14 cellular contexts compared by ENCODE assay signal in genomic region chr2:238863749-238864206, GRCh38. TPM values are rescaled to one million over a fixed set of nuclear protein-coding genes. Genes with fewer than 3 reads are reported as not detected.
DNase-seq lines count a peak whose midpoint lies in the region; ATAC-seq and TF ChIP-seq lines count a peak whose summit lies in the region.
"Had no signal": no experiment of that assay in that cellular context is flagged by ENCODE, and none has a peak within 500 bp of the region (broad histone marks: within the 10 kb centered on the region; RNA-seq: fewer than 3 reads in every experiment).

No MANE protein-coding gene starts in this region.

- no peaks in the 10 kb centered on the region for H3K27me3 ChIP-seq in IMR-90 (ENCODE audit: control insufficient read depth, insufficient read depth, low read length)
- H3K27me3 ChIP-seq in muscle layer of colon (ENCODE audit: control insufficient read depth in 1 of 2, insufficient read depth in 2 of 2, low read length in 2 of 2), result no peaks in the 10 kb centered on the region
- H3K27me3 ChIP-seq in tibial nerve, result no peaks in the 10 kb centered on the region
- H3K27me3 ChIP-seq in CD4-positive, alpha-beta T cell (ENCODE audit: control insufficient read depth, insufficient read depth, low read length), result peaks cover 5% of the 10 kb centered on the region
- H3K27me3 ChIP-seq: testis had no signal

- H3K27me3 Mint-ChIP-seq in CD4-positive, alpha-beta T cell, result peaks cover 6% of the 10 kb centered on the region
- H3K27me3 Mint-ChIP-seq: activated CD4-positive, alpha-beta T cell treated with anti-CD3 and anti-CD28 coated beads, Interleukin-2, amount 10 ng/mL, durations not matched to agents 7 days and 5 days had no signal

- TF ChIP-seq POLR2A in IMR-90 (IDR thresholded peaks at IDR 0.05; ENCODE audit: low read depth, low read length) (no peak), tibial nerve (IDR thresholded peaks at IDR 0.05) (no peak)

- peak overlapping the region; percentile 88 for H3K14ac ChIP-seq in IMR-90 (replicated peaks; ENCODE audit: low read depth, low read length)

- H3K4me2 ChIP-seq in IMR-90 (ENCODE audit: low read depth, low read length), result peak overlapping the region; percentile 63

- CTCF ChIA-PET in IMR-90 (lab: Yijun Ruan, JAX), result no interaction called here
- CTCF ChIA-PET in CD4-positive, alpha-beta T cell (lab: Charles Lee), result no interaction called here

- 100% methylated on average over 1 of the region's 9 CpGs; no CpG with 5 or more reads in 1 of the 2 experiments for WGBS in IMR-90 (ENCODE audit: extremely low coverage in 2 of 2, insufficient read length in 1 of 2), 2 experiments
- 70 to 79% methylated on average over 9 of the region's 9 CpGs for WGBS in tibial nerve, 2 donors

- peak overlapping the region; percentile 96 for H3K4ac ChIP-seq in IMR-90 (ENCODE audit: low read depth, low read length)

- POLR2A ChIA-PET in IMR-90 (lab: Charles Lee; ENCODE audit: unreplicated experiment), result no interaction called here
- POLR2A ChIA-PET in CD4-positive, alpha-beta T cell (lab: Charles Lee), result no interaction called here

- peak overlapping the region; percentile 91 for H4K5ac ChIP-seq in IMR-90 (ENCODE audit: low read depth, low read length)

- peak overlapping the region; percentile 95 for H2BK120ac ChIP-seq in IMR-90 (ENCODE audit: low read depth, low read length)

- in situ Hi-C loops in IMR-90 (cut with MboI; ENCODE audit: low sequenced_read_pairs), result no loop called here

- H3K9me3 ChIP-seq in IMR-90 (ENCODE audit: control insufficient read depth, insufficient read depth, low read length) (no peaks in the 10 kb centered on the region), muscle layer of colon (ENCODE audit: low read length) (no peaks in the 10 kb centered on the region), tibial nerve (no peaks in the 10 kb centered on the region)
- H3K9me3 ChIP-seq in CD4-positive, alpha-beta T cell (ENCODE audit: control insufficient read depth, low read length), result no peaks in the 10 kb centered on the region
- H3K9me3 ChIP-seq: testis had no signal

- no TSS peak for BruUV-seq in IMR-90 (replicated peaks; lab: Mats Ljungman, UMichigan)

- H2AK9ac ChIP-seq in IMR-90 (replicated peaks; ENCODE audit: low read depth, low read length, poor library complexity), result peak overlapping the region; percentile 98

- peaks cover 38 to 89% of the 10 kb centered on the region in 2 experiments for H3K79me1 ChIP-seq in IMR-90 (ENCODE audit: low read depth in 1 of 2, low read length in 2 of 2)

- H2BK15ac ChIP-seq in IMR-90 (ENCODE audit: low read depth, low read length), result peak overlapping the region; percentile 98

- peak overlapping the region; percentile 94 for H3K27ac ChIP-seq in IMR-90 (ENCODE audit: insufficient read depth, low read length)
- peak overlapping the region; percentile 82 to 98 for H3K27ac ChIP-seq in coronary artery
- H3K27ac ChIP-seq in muscle layer of colon (ENCODE audit: low read depth, low read length), result peak overlapping the region; percentile 31
- peak overlapping the region; percentile 59 to 89 (median 77) for H3K27ac ChIP-seq in tibial nerve
- H3K27ac ChIP-seq in CD4-positive, alpha-beta T cell (ENCODE audit: low read depth, low read length), result no peak overlapping the region
- H3K27ac ChIP-seq: SK-N-MC had no signal

- ATAC-seq in IMR-90 (ENCODE audit: low read depth) (no peak), GM19328 (IDR thresholded peaks at IDR 0.05; ENCODE audit: unreplicated experiment) (no peak), HG03108 (IDR thresholded peaks at IDR 0.05; ENCODE audit: unreplicated experiment) (no peak)
- no peak for ATAC-seq in CD4-positive, alpha-beta T cell (ENCODE audit: poor library complexity)

- peak overlapping the region; percentile 93 to 97 for H4K8ac ChIP-seq in IMR-90 (ENCODE audit: low read depth in 2 of 2, low read length in 2 of 2)

- H3K9me3 Mint-ChIP-seq in CD4-positive, alpha-beta T cell, result no peaks in the 10 kb centered on the region
- H3K9me3 Mint-ChIP-seq: activated CD4-positive, alpha-beta T cell treated with anti-CD3 and anti-CD28 coated beads, Interleukin-2, amount 10 ng/mL, durations not matched to agents 7 days and 5 days; activated naive CD4-positive, alpha-beta T cell treated with anti-CD3 and anti-CD28 coated beads, Interleukin-2, amount 50 U/mL, for 24 hours had no signal

- H3K9me1 ChIP-seq in IMR-90 (ENCODE audit: insufficient read depth, low read length), result peaks cover 52% of the 10 kb centered on the region

- H2BK5ac ChIP-seq in IMR-90 (ENCODE audit: low read depth, low read length, poor library complexity, severe bottlenecking), result peak overlapping the region; percentile 93

- DNase-seq in IMR-90 (no peak), coronary artery (ENCODE audit: low spot score) (no peak), tibial nerve (ENCODE audit: low spot score in 2 of 2) (no peak)
- DNase-seq in effector CD4-positive, alpha-beta T cell, result no peak
- DNase-seq in CD4-positive, alpha-beta T cell, result no peak
- DNase-seq: activated CD4-positive, alpha-beta T cell treated with anti-CD3 and anti-CD28 coated beads, Interleukin-2, amount 10 ng/mL, durations not matched to agents 7 days and 5 days; NCI-H1048; NCI-H510A had no signal

- H2AFZ ChIP-seq in IMR-90 (replicated peaks; ENCODE audit: low read length, poor library complexity), result peak overlapping the region; percentile 85

- peak overlapping the region; percentile 98 for H2AK5ac ChIP-seq in IMR-90 (ENCODE audit: low read depth, low read length)

- no peaks in the 10 kb centered on the region for H3K36me3 Mint-ChIP-seq in CD4-positive, alpha-beta T cell (ENCODE audit: low read depth)
- H3K36me3 Mint-ChIP-seq: activated naive CD4-positive, alpha-beta T cell treated with anti-CD3 and anti-CD28 coated beads, Interleukin-2, amount 50 U/mL, for 24 hours had no signal

- H3K4me3 ChIP-seq in IMR-90 (ENCODE audit: insufficient read depth, low read depth, low read length) (no peak overlapping the region), coronary artery (peak overlapping the region; percentile 65), muscle layer of colon (ENCODE audit: low read depth in 1 of 2, low read length in 2 of 2) (no peak overlapping the region), tibial nerve (no peak overlapping the region)
- H3K4me3 ChIP-seq: SK-N-MC, testis had no signal

- TF ChIP-seq CTCF in IMR-90 (conservative IDR thresholded peaks at IDR 0.05; ENCODE audit: low read depth, low read length), result no peak
- no peak for TF ChIP-seq CTCF in coronary artery (IDR thresholded peaks at IDR 0.05)
- no peak for TF ChIP-seq CTCF in tibial nerve (IDR thresholded peaks at IDR 0.05)
- TF ChIP-seq CTCF in CD4-positive, alpha-beta T cell (IDR thresholded peaks at IDR 0.05), result no peak

- peak overlapping the region; percentile 87 for H3K18ac ChIP-seq in IMR-90 (ENCODE audit: low read depth, low read length)

- no peak for TF ChIP-seq RAD21 in IMR-90 (IDR thresholded peaks at IDR 0.05; ENCODE audit: low read length)

- intact Hi-C loops in IMR-90 (cut with micrococcal nuclease), result loop anchor here (1.0 kb wide), 1 partner anchor 11 kb away; no protein-coding TSS in a partner anchor
- intact Hi-C loops in CD4-positive, alpha-beta T cell (cut with DNase I, micrococcal nuclease), result no loop called here

- no peak overlapping the region for H3K27ac Mint-ChIP-seq in CD4-positive, alpha-beta T cell
- H3K27ac Mint-ChIP-seq: activated CD4-positive, alpha-beta T cell treated with anti-CD3 and anti-CD28 coated beads, Interleukin-2, amount 10 ng/mL, durations not matched to agents 7 days and 5 days; activated naive CD4-positive, alpha-beta T cell treated with anti-CD3 and anti-CD28 coated beads, Interleukin-2, amount 50 U/mL, for 24 hours had no signal

- peak overlapping the region; percentile 91 for H3K23ac ChIP-seq in IMR-90 (ENCODE audit: low read depth, low read length)

- H3K4me1 ChIP-seq in IMR-90 (ENCODE audit: control insufficient read depth, insufficient read depth, low read length) (peaks cover 51% of the 10 kb centered on the region), muscle layer of colon (ENCODE audit: insufficient read depth, low read length) (peaks cover 62% of the 10 kb centered on the region), tibial nerve (peaks cover 0 to 58% (median 31%) of the 10 kb centered on the region in 4 donors)

- peak overlapping the region; percentile 95 for H4K91ac ChIP-seq in IMR-90 (ENCODE audit: insufficient read depth, low read depth, low read length)

- dilution Hi-C loops in IMR-90 (cut with HindIII; ENCODE audit: low sequenced_read_pairs, unreplicated experiment), result no loop called here

- H3K9ac ChIP-seq in IMR-90 (ENCODE audit: low read depth, low read length) (peak overlapping the region; percentile 53), muscle layer of colon (ENCODE audit: low read length) (peak overlapping the region; percentile 7)

- TF ChIP-seq EP300 in tibial nerve (IDR thresholded peaks at IDR 0.05), result no peak

- no peak overlapping the region for H3K4me3 Mint-ChIP-seq in CD4-positive, alpha-beta T cell
- H3K4me3 Mint-ChIP-seq: activated CD4-positive, alpha-beta T cell treated with anti-CD3 and anti-CD28 coated beads, Interleukin-2, amount 10 ng/mL, durations not matched to agents 7 days and 5 days; activated naive CD4-positive, alpha-beta T cell treated with anti-CD3 and anti-CD28 coated beads, Interleukin-2, amount 50 U/mL, for 24 hours had no signal

- peak overlapping the region; percentile 98 for H2BK20ac ChIP-seq in IMR-90 (ENCODE audit: low read depth, low read length)

- H4K20me1 ChIP-seq in IMR-90 (ENCODE audit: insufficient read depth, low read length), result no peaks in the 10 kb centered on the region

- H3K36me3 ChIP-seq in IMR-90 (ENCODE audit: control insufficient read depth, insufficient read depth, low read length), result peaks cover 4% of the 10 kb centered on the region; the same call in 1 of the 2 replicates
- no peaks in the 10 kb centered on the region for H3K36me3 ChIP-seq in muscle layer of colon (ENCODE audit: insufficient read depth, low read length)
- no peaks in the 10 kb centered on the region for H3K36me3 ChIP-seq in tibial nerve

- peak overlapping the region; percentile 97 for H3K56ac ChIP-seq in IMR-90 (ENCODE audit: extremely low read depth, insufficient read depth, low read length)

- H3K4me1 Mint-ChIP-seq in CD4-positive, alpha-beta T cell (ENCODE audit: low read depth), result no peaks in the 10 kb centered on the region
- H3K4me1 Mint-ChIP-seq: activated CD4-positive, alpha-beta T cell treated with anti-CD3 and anti-CD28 coated beads, Interleukin-2, amount 10 ng/mL, durations not matched to agents 7 days and 5 days; activated naive CD4-positive, alpha-beta T cell treated with anti-CD3 and anti-CD28 coated beads, Interleukin-2, amount 50 U/mL, for 24 hours had no signal

TF ChIP-seq in IMR-90, 13 proteins besides CTCF, POLR2A, EP300 and RAD21 (continues in another document):
- TF ChIP-seq FOS (IDR thresholded peaks at IDR 0.05; ENCODE audit: low read depth, low read length) (no peak), RFX5 (IDR thresholded peaks at IDR 0.05; ENCODE audit: low read depth, low read length) (no peak), MXI1 (IDR thresholded peaks at IDR 0.05; ENCODE audit: borderline replicate concordance, low read depth, low read length) (no peak), NFE2L2 (IDR thresholded peaks at IDR 0.05; ENCODE audit: low read depth, low read length) (no peak)

RNA-seq across cellular contexts. Expression of gene TWIST2, which starts 15.9 kb away (rescaled TPM):
- total RNA-seq in IMR-90 (2012; rRNA removed) (9.3 and 14.7 TPM in 2 replicates), tibial nerve (100 to 1,000 TPM in 3 of 4 donors, 10 to 100 TPM in 1; 72.5 to 140 (median 106) TPM)
- polyA plus RNA-seq in IMR-90 (2012; rRNA removed), result 33.6 and 40.0 TPM in 2 replicates
- 27.9 and 76.1 TPM in 2 replicates for polyA plus RNA-seq in IMR-90 (2012; cell fraction: cytosol; rRNA removed)
- 18.9 and 35.7 TPM in 2 replicates for polyA plus RNA-seq in IMR-90 (2012; cell fraction: nucleus; rRNA removed; ENCODE audit: low replicate concordance)
- total RNA-seq in CD4-positive, alpha-beta T cell, result not detected
- total RNA-seq: activated CD4-positive, alpha-beta T cell treated with anti-CD3 and anti-CD28 coated beads, Interleukin-2, amount 10 ng/mL, durations not matched to agents 7 days and 5 days had no signal

Comparison
In these comparisons a context has a peak if more than half of its experiments do, and no peak if none do; other contexts are left out.
1. RNA of gene TWIST2, which starts 15.9 kb away (total RNA-seq): 72.5 to 140 TPM in tibial nerve and 9.3 to 14.7 TPM in IMR-90; not detected in CD4-positive, alpha-beta T cell; every median in the first group is over 10 times any median in the second.